21 cellular contexts compared by ENCODE assay signal in the genomic region with DNA sequence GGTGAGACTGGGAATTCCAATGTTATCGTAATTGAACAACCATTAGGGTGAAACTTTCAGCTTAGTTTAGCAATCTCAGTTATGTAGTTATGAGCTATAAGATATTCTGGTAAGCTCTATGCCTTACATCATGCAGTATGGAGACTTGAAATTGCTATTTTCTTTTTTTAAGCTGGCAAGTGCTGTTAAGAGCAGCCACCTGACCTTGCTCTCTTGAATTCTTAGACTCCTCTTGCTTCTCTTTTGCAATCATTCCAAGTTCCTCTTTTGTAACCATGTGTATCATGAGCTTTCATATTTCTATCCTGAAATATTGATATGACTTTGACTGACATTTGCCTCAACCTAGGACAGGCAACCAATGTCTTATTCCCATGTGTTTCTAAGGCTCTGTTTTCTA.
A peak's percentile ranks its signal among the peaks of the same experiment; 100 is the strongest.
DNase-seq lines count a peak whose midpoint lies in the region; ATAC-seq and TF ChIP-seq lines count a peak whose summit lies in the region.
"Had no signal": no experiment of that assay in that cellular context is flagged by ENCODE, and none has a peak within 500 bp of the region (broad histone marks: within the 10 kb centered on the region; RNA-seq: fewer than 3 reads in every experiment).

No MANE protein-coding gene starts in this region.

- no peaks in the 10 kb centered on the region for H3K27me3 ChIP-seq in HL-60 (ENCODE audit: insufficient read depth, poor library complexity, severe bottlenecking)
- no peaks in the 10 kb centered on the region for H3K27me3 ChIP-seq in left lung

- DNase-seq in HL-60 (ENCODE audit: low read depth in 1 of 2, low spot score in 1 of 2) (peak; percentile 70 to 71), MV-4-11 (lab: John Stamatoyannopoulos, UW) (peak; percentile 96), OCI-M1 (lab: John Stamatoyannopoulos, UW) (peak; percentile 69), left lung (no peak), NCI-H1048 (lab: John Stamatoyannopoulos, UW) (no peak)
- DNase-seq in naive thymus-derived CD8-positive, alpha-beta T cell, result no peak
- DNase-seq in natural killer cell treated with Interleukin-12 subunit alpha and Interleukin-12 subunit beta and Interleukin-15 and Interleukin-18, amount 100 ng/mL, for 72 hours (ENCODE audit: low spot score), result no peak
- DNase-seq: Caco-2; CD4-positive, alpha-beta memory T cell; DND-41; H7; IMR-90; NCI-H1105; NCI-H2081 treated with DMSO at 0.1 percent for 48 hours; NCI-H2171 treated with DMSO at 0.1 percent for 48 hours; NCI-H524 treated with DMSO at 0.1 percent for 48 hours; NCI-H82; SHP77 treated with DMSO at 0.1 percent for 48 hours had no signal

- ATAC-seq in left lung (peak; percentile 87), HG03469 (IDR thresholded peaks at IDR 0.05; ENCODE audit: unreplicated experiment) (no peak)
- no peak for ATAC-seq in naive thymus-derived CD8-positive, alpha-beta T cell
- no peak for ATAC-seq in natural killer cell treated with Interleukin-12 subunit alpha and Interleukin-12 subunit beta and Interleukin-15 and Interleukin-18, amount 100 ng/mL, for 72 hours
- ATAC-seq: SK-N-SH treated with all-trans-retinoic acid at 6 μM for 48 hours had no signal

- TF ChIP-seq CTCF in HL-60 (IDR thresholded peaks at IDR 0.05; ENCODE audit: insufficient read depth, low read length), result no peak
- no peak for TF ChIP-seq CTCF in left lung (IDR thresholded peaks at IDR 0.05)

- intact Hi-C loops in left lung (cut with DNase I), result no loop called here

- H3K9me3 Mint-ChIP-seq in naive thymus-derived CD8-positive, alpha-beta T cell, result peaks cover 0 to 22% (median 0%) of the 10 kb centered on the region in 9 donors
- peaks cover 12% of the 10 kb centered on the region for H3K9me3 Mint-ChIP-seq in natural killer cell treated with Interleukin-12 subunit alpha and Interleukin-12 subunit beta and Interleukin-15 and Interleukin-18, amount 100 ng/mL, for 72 hours

- H3K27ac ChIP-seq in HL-60 (replicated peaks) (peak overlapping the region; percentile 68), left lung (no peak overlapping the region)
- H3K27ac ChIP-seq: RWPE1 had no signal

- no peak overlapping the region for H3K27ac Mint-ChIP-seq in naive thymus-derived CD8-positive, alpha-beta T cell
- no peak overlapping the region for H3K27ac Mint-ChIP-seq in natural killer cell treated with Interleukin-12 subunit alpha and Interleukin-12 subunit beta and Interleukin-15 and Interleukin-18, amount 100 ng/mL, for 72 hours
- H3K27ac Mint-ChIP-seq: CD4-positive, alpha-beta memory T cell had no signal

- peaks cover 0 to 6% (median 2%) of the 10 kb centered on the region in 5 donors for H3K27me3 Mint-ChIP-seq in naive thymus-derived CD8-positive, alpha-beta T cell
- H3K27me3 Mint-ChIP-seq in natural killer cell treated with Interleukin-12 subunit alpha and Interleukin-12 subunit beta and Interleukin-15 and Interleukin-18, amount 100 ng/mL, for 72 hours, result no peaks in the 10 kb centered on the region
- H3K27me3 Mint-ChIP-seq: CD4-positive, alpha-beta memory T cell had no signal

- POLR2A ChIA-PET in naive thymus-derived CD8-positive, alpha-beta T cell (lab: Charles Lee), result no interaction called here

- no peaks in the 10 kb centered on the region for H3K36me3 ChIP-seq in left lung

- no peaks in the 10 kb centered on the region for H3K4me1 ChIP-seq in left lung
- H3K4me1 ChIP-seq: Caco-2 had no signal

- no peaks in the 10 kb centered on the region for H3K4me1 Mint-ChIP-seq in naive thymus-derived CD8-positive, alpha-beta T cell
- no peaks in the 10 kb centered on the region for H3K4me1 Mint-ChIP-seq in natural killer cell treated with Interleukin-12 subunit alpha and Interleukin-12 subunit beta and Interleukin-15 and Interleukin-18, amount 100 ng/mL, for 72 hours (ENCODE audit: low read depth in 2 of 2)
- H3K4me1 Mint-ChIP-seq: CD4-positive, alpha-beta memory T cell had no signal

- no peaks in the 10 kb centered on the region for H3K36me3 Mint-ChIP-seq in naive thymus-derived CD8-positive, alpha-beta T cell
- no peaks in the 10 kb centered on the region for H3K36me3 Mint-ChIP-seq in natural killer cell treated with Interleukin-12 subunit alpha and Interleukin-12 subunit beta and Interleukin-15 and Interleukin-18, amount 100 ng/mL, for 72 hours
- H3K36me3 Mint-ChIP-seq: CD4-positive, alpha-beta memory T cell had no signal

- no peaks in the 10 kb centered on the region for H3K9me3 ChIP-seq in left lung
- H3K9me3 ChIP-seq: Caco-2 had no signal

- H3K4me3 Mint-ChIP-seq in naive thymus-derived CD8-positive, alpha-beta T cell, result no peak overlapping the region
- H3K4me3 Mint-ChIP-seq in natural killer cell treated with Interleukin-12 subunit alpha and Interleukin-12 subunit beta and Interleukin-15 and Interleukin-18, amount 100 ng/mL, for 72 hours, result no peak overlapping the region
- H3K4me3 Mint-ChIP-seq: CD4-positive, alpha-beta memory T cell had no signal

- H3K4me3 ChIP-seq in HL-60 (replicated peaks; ENCODE audit: insufficient read depth, low read length) (no peak overlapping the region), left lung (no peak overlapping the region)

Comparison
In these comparisons a context has a peak if more than half of its experiments do, and no peak if none do; other contexts are left out.
1. DNase-seq: peak in HL-60 (2 of 2), MV-4-11 (single experiment) and OCI-M1 (single experiment); none in left lung (0 of 2), naive thymus-derived CD8-positive, alpha-beta T cell (0 of 10), NCI-H1048 (single experiment) and natural killer cell treated with Interleukin-12 subunit alpha and Interleukin-12 subunit beta and Interleukin-15 and Interleukin-18, amount 100 ng/mL, for 72 hours (single experiment).